ENCODE assay signal across 9 cellular contexts in the genomic region with DNA sequence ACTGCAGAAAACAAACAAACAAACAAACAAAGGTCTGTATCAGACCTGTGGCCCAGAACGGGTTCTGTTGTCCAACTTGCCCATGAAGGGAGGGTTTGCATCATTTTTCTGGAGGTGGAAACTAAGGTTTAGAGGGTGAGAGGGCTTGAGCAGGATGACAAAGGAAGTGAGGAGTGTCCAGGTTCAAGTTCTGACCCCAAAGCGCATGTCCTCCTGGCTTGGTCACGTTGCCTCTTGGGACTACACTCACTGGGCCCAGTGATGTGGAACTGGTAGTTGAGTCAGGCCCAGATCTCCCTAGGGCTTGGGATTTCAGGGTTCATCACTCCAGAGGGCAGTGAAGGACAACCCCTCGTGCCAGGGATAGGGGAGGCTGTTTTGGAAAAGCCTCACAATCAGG. TPM values are rescaled to one million over a fixed set of nuclear protein-coding genes. Genes with fewer than 3 reads are reported as not detected.
DNase-seq lines count a peak whose midpoint lies in the region; ATAC-seq, FAIRE-seq and TF ChIP-seq lines count a peak whose summit lies in the region.
"Had no signal": no experiment of that assay in that cellular context is flagged by ENCODE, and none has a peak within 500 bp of the region (broad histone marks: within the 10 kb centered on the region; RNA-seq: fewer than 3 reads in every experiment).

No MANE protein-coding gene starts in this region.

- H3K4me1 ChIP-seq in small intestine (ENCODE audit: control insufficient read depth in 2 of 2, insufficient read depth in 1 of 2, low read depth in 1 of 2, low read length in 1 of 2) = peaks cover 8 to 15% of the 10 kb centered on the region in 2 donors

- H3K4me3 ChIP-seq in foreskin fibroblast (ENCODE audit: low read depth in 1 of 2, low read length in 2 of 2) (peak overlapping the region; percentile 88 to 89), small intestine (ENCODE audit: low read depth in 1 of 2, low read length in 2 of 2) (peak overlapping the region in 1 of 2 donors; percentile 47)

- H3K36me3 ChIP-seq in small intestine (ENCODE audit: control insufficient read depth in 2 of 2, insufficient read depth in 2 of 2, low read length in 2 of 2) = peaks cover 0 to 2% of the 10 kb centered on the region in 2 donors

- in situ Hi-C loops in GM13976 (cut with MboI; ENCODE audit: low sequenced_read_pairs, unreplicated experiment) = no loop called here

- H3K4me1 Mint-ChIP-seq in WTC11 = peaks cover 68% of the 10 kb centered on the region

- 69 to 77% (median 69%) methylated on average over 4 of the region's 4 CpGs for WGBS in small intestine, 3 donors

- FAIRE-seq in small intestine (lab: Jason Lieb, UNC) = no peak

- DNase-seq in GM20000 (ENCODE audit: low spot score) (peak; percentile 23), WTC11 (ENCODE audit: low spot score) (no peak), foreskin fibroblast (no peak), small intestine (peak; percentile 33), GM13976 (ENCODE audit: low spot score) (no peak), HPDE6-E6E7 (ENCODE audit: extremely low spot score) (no peak), SW 1271 (lab: John Stamatoyannopoulos, UW) (no peak)
- DNase-seq: stimulated activated naive CD4-positive, alpha-beta T cell treated with Interleukin-2 at 50 U/mL for 16 hours had no signal

- H3K36me3 Mint-ChIP-seq in WTC11 = peaks cover 24% of the 10 kb centered on the region

- H3K27me3 ChIP-seq in small intestine (ENCODE audit: control insufficient read depth in 2 of 2, insufficient read depth in 2 of 2, low read length in 2 of 2) = no peaks in the 10 kb centered on the region

- H3K27ac Mint-ChIP-seq in WTC11 = no peak overlapping the region; the same call in 1 of the 2 replicates

- POLR2A ChIA-PET in WTC11 (lab: Charles Lee) = interaction anchor here (4.0 to 4.8 kb wide), 2 partner anchors 10 to 23 kb away, joined by 34 to 137 read pairs; no protein-coding TSS in a partner anchor

- H3K27me3 Mint-ChIP-seq in WTC11 (ENCODE audit: low read depth) = no peaks in the 10 kb centered on the region

- CTCF ChIA-PET in WTC11 (lab: Charles Lee) = interaction anchor here (0.9 to 1.0 kb wide), 2 partner anchors 35 to 84 kb away, joined by 3 read pairs; no protein-coding TSS in a partner anchor

- H3K4me3 Mint-ChIP-seq in WTC11 = peak overlapping the region; percentile 69

- no peaks in the 10 kb centered on the region for H3K9me3 ChIP-seq in small intestine (ENCODE audit: control insufficient read depth, low read depth)

- no peak for ATAC-seq in WTC11
- no peak for ATAC-seq in GM18519 (IDR thresholded peaks at IDR 0.05; ENCODE audit: low FRiP score, unreplicated experiment)

- TF ChIP-seq CTCF in GM20000 (IDR thresholded peaks at IDR 0.05; ENCODE audit: extremely low read depth, missing control alignments) (no peak), WTC11 (IDR thresholded peaks at IDR 0.05) (no peak), foreskin fibroblast (IDR thresholded peaks at IDR 0.05; ENCODE audit: low read depth, low read length) (no peak), GM13976 (IDR thresholded peaks at IDR 0.05; ENCODE audit: borderline replicate concordance, control extremely low read depth, extremely low read depth, insufficient read depth, missing control alignments) (no peak)

- peak overlapping the region; percentile 32 to 99 for H3K27ac ChIP-seq in small intestine (ENCODE audit: low read depth in 1 of 2, low read length in 1 of 2)

- no peaks in the 10 kb centered on the region for H3K9me3 Mint-ChIP-seq in WTC11

TF ChIP-seq in WTC11, 78 proteins besides CTCF, POLR2A, EP300 and RAD21:
- no peak for TF ChIP-seq GTF2I (CRISPR knock-in tag; conservative IDR thresholded peaks at IDR 0.05)
- TF ChIP-seq ZNF263 (CRISPR knock-in tag; IDR thresholded peaks at IDR 0.05; ENCODE audit: low read depth) = no peak
- TF ChIP-seq, protein P1, sequence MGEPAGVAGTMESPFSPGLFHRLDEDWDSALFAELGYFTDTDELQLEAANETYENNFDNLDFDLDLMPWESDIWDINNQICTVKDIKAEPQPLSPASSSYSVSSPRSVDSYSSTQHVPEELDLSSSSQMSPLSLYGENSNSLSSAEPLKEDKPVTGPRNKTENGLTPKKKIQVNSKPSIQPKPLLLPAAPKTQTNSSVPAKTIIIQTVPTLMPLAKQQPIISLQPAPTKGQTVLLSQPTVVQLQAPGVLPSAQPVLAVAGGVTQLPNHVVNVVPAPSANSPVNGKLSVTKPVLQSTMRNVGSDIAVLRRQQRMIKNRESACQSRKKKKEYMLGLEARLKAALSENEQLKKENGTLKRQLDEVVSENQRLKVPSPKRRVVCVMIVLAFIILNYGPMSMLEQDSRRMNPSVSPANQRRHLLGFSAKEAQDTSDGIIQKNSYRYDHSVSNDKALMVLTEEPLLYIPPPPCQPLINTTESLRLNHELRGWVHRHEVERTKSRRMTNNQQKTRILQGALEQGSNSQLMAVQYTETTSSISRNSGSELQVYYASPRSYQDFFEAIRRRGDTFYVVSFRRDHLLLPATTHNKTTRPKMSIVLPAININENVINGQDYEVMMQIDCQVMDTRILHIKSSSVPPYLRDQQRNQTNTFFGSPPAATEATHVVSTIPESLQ (CRISPR knock-in tag; IDR thresholded peaks at IDR 0.05) = no peak

RNA-seq across cellular contexts. Expression of a gene that starts 1.8 kb away (rescaled TPM):
- total RNA-seq in WTC11 (2021) = 72.3 to 93.7 TPM (median 76.7 TPM) in 3 replicates
- polyA plus RNA-seq in small intestine = 100 to 1,000 TPM in 2 of 3 donors, 10 to 100 TPM in 1; 99.7 to 155 (median 111) TPM

Comparison
In these comparisons a context has a peak if more than half of its experiments do, and no peak if none do; other contexts are left out.
1. DNase-seq: peak in GM20000 (single experiment) and small intestine (single experiment); none in WTC11 (single experiment), foreskin fibroblast (0 of 2), GM13976 (single experiment), HPDE6-E6E7 (single experiment) and SW 1271 (0 of 2).